2 cellular contexts compared by ENCODE assay signal in genomic region chr12:107775093-107775721, GRCh38.
A peak's percentile ranks its signal among the peaks of the same experiment; 100 is the strongest.
TF ChIP-seq lines count a peak whose summit lies in the region.

No MANE protein-coding gene starts in this region.

TF ChIP-seq in HEK293, 187 proteins besides CTCF, POLR2A, EP300 and RAD21 (continued from another document and continues in another):
- no peak for TF ChIP-seq ZNF280D (tag by site-specific recombination; IDR thresholded peaks at IDR 0.05)
- TF ChIP-seq GLIS2 (tag by site-specific recombination; IDR thresholded peaks at IDR 0.05): peak; percentile 83
- TF ChIP-seq GLIS1 (tag by site-specific recombination; IDR thresholded peaks at IDR 0.05): peak; percentile 67
- TF ChIP-seq SCRT2 (tag by site-specific recombination; IDR thresholded peaks at IDR 0.05): peak; percentile 56
- TF ChIP-seq HIC1 (tag by site-specific recombination; IDR thresholded peaks at IDR 0.05): no peak
- TF ChIP-seq ZNF530 (tag by site-specific recombination; IDR thresholded peaks at IDR 0.05; ENCODE audit: low read depth): no peak
- TF ChIP-seq ZNF785 (tag by site-specific recombination; IDR thresholded peaks at IDR 0.05): peak; percentile 85
- peak; percentile 80; the same call in 1 of the 2 replicates for TF ChIP-seq ZNF610 (tag by site-specific recombination; IDR thresholded peaks at IDR 0.05; ENCODE audit: borderline replicate concordance)
- TF ChIP-seq ZBTB8A (tag by site-specific recombination; IDR thresholded peaks at IDR 0.05): peak; percentile 47
- peak; percentile 34; the same call in 1 of the 2 replicates for TF ChIP-seq ZNF2 (tag by site-specific recombination; IDR thresholded peaks at IDR 0.05)
- TF ChIP-seq HOXC10 (CRISPR knock-in tag; IDR thresholded peaks at IDR 0.05): no peak
- TF ChIP-seq ZNF10 (tag by site-specific recombination; IDR thresholded peaks at IDR 0.05): no peak
- TF ChIP-seq ZNF174 (tag by site-specific recombination; IDR thresholded peaks at IDR 0.05): no peak
- TF ChIP-seq ZNF114 (tag by site-specific recombination; IDR thresholded peaks at IDR 0.05): no peak
- peak; percentile 97 for TF ChIP-seq REST (tag by site-specific recombination; IDR thresholded peaks at IDR 0.05)
- peak; percentile 18; the same call in 1 of the 2 replicates for TF ChIP-seq ZBTB20 (tag by site-specific recombination; IDR thresholded peaks at IDR 0.05)
- TF ChIP-seq PBX3 (CRISPR knock-in tag; IDR thresholded peaks at IDR 0.05): 0 out of 2 replicates have a peak, but pooled peaks have one; percentile 32
- peak; percentile 77 for TF ChIP-seq ZIC2 (tag by site-specific recombination; IDR thresholded peaks at IDR 0.05)
- peak; percentile 41 for TF ChIP-seq ZFHX2 (tag by site-specific recombination; conservative IDR thresholded peaks at IDR 0.05)
- TF ChIP-seq ZNF423 (tag by site-specific recombination; IDR thresholded peaks at IDR 0.05): peak; percentile 56; the same call in 1 of the 2 replicates
- TF ChIP-seq ZNF335 (tag by site-specific recombination; conservative IDR thresholded peaks at IDR 0.05): peak; percentile 62

TF ChIP-seq in GM12878, 131 proteins besides CTCF, POLR2A, EP300 and RAD21 (continued from another document):
- TF ChIP-seq REST (IDR thresholded peaks at IDR 0.05; ENCODE audit: low read depth, low read length) (peak; percentile 51; the same call in 1 of the 2 replicates), HDAC6 (IDR thresholded peaks at IDR 0.05; ENCODE audit: unreplicated experiment) (peak; percentile 82)
